ENCODE assay signal across 8 cellular contexts in the genomic region with DNA sequence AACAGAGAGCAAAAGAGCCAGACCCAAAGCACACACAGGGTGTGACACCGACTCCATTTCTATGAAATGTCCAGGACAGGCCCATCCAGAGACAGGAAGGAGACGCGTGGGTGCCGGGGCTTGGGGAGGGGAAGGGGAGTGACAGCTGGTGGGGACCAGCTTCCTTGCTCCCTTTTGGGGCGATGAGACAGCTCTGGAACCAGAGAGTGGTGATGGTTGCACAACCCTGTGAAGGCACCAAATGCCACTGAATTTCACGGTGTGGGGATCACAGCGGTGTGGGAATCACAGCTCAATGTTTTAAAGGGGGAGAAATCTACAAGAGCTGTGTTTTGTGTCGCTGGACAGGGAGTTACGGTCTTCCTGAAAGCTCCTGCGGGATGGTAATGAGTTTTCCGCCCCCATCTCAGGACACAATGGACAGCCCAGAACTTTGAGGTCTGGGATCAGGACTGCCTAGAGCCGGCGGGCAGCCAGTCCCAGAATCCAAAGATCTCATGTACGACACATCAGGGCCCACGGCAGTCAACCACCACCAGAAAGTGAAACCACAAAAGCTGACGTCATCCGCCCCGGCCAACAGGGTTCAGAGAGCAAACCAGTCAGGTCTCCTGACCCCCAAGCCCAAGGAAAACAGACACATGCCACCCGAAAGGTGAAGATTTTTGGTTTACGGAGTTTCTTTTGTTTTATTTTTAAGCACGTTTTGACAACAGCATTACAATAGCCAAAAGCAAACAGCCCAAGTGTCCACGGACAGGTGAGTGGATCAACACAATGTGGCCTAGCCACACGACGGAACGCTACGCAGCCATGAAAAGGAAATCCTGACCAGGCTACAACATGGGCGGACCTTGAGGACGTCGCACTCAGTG. TPM values are rescaled to one million over a fixed set of nuclear protein-coding genes. Genes with fewer than 3 reads are reported as not detected.
DNase-seq lines count a peak whose midpoint lies in the region; ATAC-seq and TF ChIP-seq lines count a peak whose summit lies in the region.

No MANE protein-coding gene starts in this region.

- H3K27me3 Mint-ChIP-seq in activated naive CD8-positive, alpha-beta T cell treated with anti-CD3 and anti-CD28 coated beads for 36 hours, result no peaks in the 10 kb centered on the region

- WGBS in right cardiac atrium, result 58% methylated on average over 29 of the region's 29 CpGs

- H3K9me3 ChIP-seq in right cardiac atrium (ENCODE audit: control insufficient read depth, low read length), result no peaks in the 10 kb centered on the region

- H3K4me3 ChIP-seq in AG10803 (ENCODE audit: low read length) (no peak overlapping the region), right cardiac atrium (ENCODE audit: low read length) (peak overlapping the region; percentile 0)

- H3K27ac ChIP-seq in RWPE1, result peak overlapping the region; percentile 6
- H3K27ac ChIP-seq in right cardiac atrium (ENCODE audit: low read length), result peak overlapping the region; percentile 85

- POLR2A ChIA-PET in RWPE1 (lab: Yijun Ruan, JAX; ENCODE audit: low non-redundant PET), result no interaction called here

- peak overlapping the region; percentile 92 for H3K27ac Mint-ChIP-seq in activated naive CD8-positive, alpha-beta T cell treated with anti-CD3 and anti-CD28 coated beads for 36 hours

- intact Hi-C loops in right cardiac atrium (cut with DNase I), result no loop called here

- TF ChIP-seq CTCF in AG10803 (conservative IDR thresholded peaks at IDR 0.05; ENCODE audit: low read length) (no peak), RWPE1 (conservative IDR thresholded peaks at IDR 0.05; ENCODE audit: low read depth) (no peak)

- peak; percentile 26 to 78 for ATAC-seq in right cardiac atrium
- ATAC-seq in HG03469 (IDR thresholded peaks at IDR 0.05; ENCODE audit: unreplicated experiment), result no peak
- no peak for ATAC-seq in GM19455 (IDR thresholded peaks at IDR 0.05; ENCODE audit: unreplicated experiment)
- ATAC-seq in GM19035 (IDR thresholded peaks at IDR 0.05; ENCODE audit: unreplicated experiment), result no peak

- no peaks in the 10 kb centered on the region for H3K27me3 ChIP-seq in right cardiac atrium (ENCODE audit: control insufficient read depth, insufficient read depth)

- H3K4me1 Mint-ChIP-seq in activated naive CD8-positive, alpha-beta T cell treated with anti-CD3 and anti-CD28 coated beads for 36 hours, result peaks cover 27% of the 10 kb centered on the region

- no peaks in the 10 kb centered on the region for H3K9me3 Mint-ChIP-seq in activated naive CD8-positive, alpha-beta T cell treated with anti-CD3 and anti-CD28 coated beads for 36 hours

- peaks cover 12% of the 10 kb centered on the region for H3K4me1 ChIP-seq in right cardiac atrium (ENCODE audit: control insufficient read depth, insufficient read depth, low read length)

- CTCF ChIA-PET in RWPE1 (lab: Yijun Ruan, JAX), result interaction anchor here (0.6 to 0.7 kb wide), 3 partner anchors 36 to 128 kb away, joined by 3 to 4 read pairs (median 3); no protein-coding TSS in a partner anchor

- peak; percentile 30 for DNase-seq in AG10803 (ENCODE audit: low read depth)
- DNase-seq in RWPE1 (ENCODE audit: low spot score), result no peak
- peak; percentile 78 for DNase-seq in activated naive CD8-positive, alpha-beta T cell treated with anti-CD3 and anti-CD28 coated beads for 36 hours
- DNase-seq in right cardiac atrium, result peak; percentile 60 to 87 (median 85)
- DNase-seq in stimulated activated CD4-positive, alpha-beta T cell treated with anti-CD3 and anti-CD28 coated beads, Interleukin-2, amount 100 ng/mL, for 24 hours, result peak; percentile 68 to 81

- peaks cover 23% of the 10 kb centered on the region for H3K36me3 Mint-ChIP-seq in activated naive CD8-positive, alpha-beta T cell treated with anti-CD3 and anti-CD28 coated beads for 36 hours

- H3K4me3 Mint-ChIP-seq in activated naive CD8-positive, alpha-beta T cell treated with anti-CD3 and anti-CD28 coated beads for 36 hours, result peak overlapping the region; percentile 78

RNA-seq across cellular contexts. Expression of gene SGTA, which starts 7.3 kb away (rescaled TPM):
- 10 to 100 TPM; 84.8 to 87.4 TPM for total RNA-seq in activated naive CD8-positive, alpha-beta T cell treated with anti-CD3 and anti-CD28 coated beads for 36 hours
- 10 to 100 TPM; 53.6 to 84.2 (median 64.6) TPM for total RNA-seq in right cardiac atrium
- polyA plus RNA-seq in right cardiac atrium, result 86.5 TPM

RNA-seq across cellular contexts. Expression of gene THOP1, which starts 9.5 kb away (rescaled TPM):
- 100 to 1,000 TPM; 164 to 170 TPM for total RNA-seq in activated naive CD8-positive, alpha-beta T cell treated with anti-CD3 and anti-CD28 coated beads for 36 hours
- total RNA-seq in right cardiac atrium, result 10 to 100 TPM; 41.4 to 69.4 (median 54.1) TPM
- polyA plus RNA-seq in right cardiac atrium, result 64.0 TPM

RNA-seq across cellular contexts. Expression of gene SLC39A3, which starts 36.0 kb away (rescaled TPM):
- total RNA-seq in activated naive CD8-positive, alpha-beta T cell treated with anti-CD3 and anti-CD28 coated beads for 36 hours, result 10 to 100 TPM; 50.5 to 52.1 TPM
- total RNA-seq in right cardiac atrium, result 10 to 100 TPM; 19.9 to 25.5 (median 23.4) TPM
- 29.3 TPM for polyA plus RNA-seq in right cardiac atrium

RNA-seq across cellular contexts. Expression of gene ZNF554, which starts 43.9 kb away (rescaled TPM):
- 1 to 10 TPM; 1.2 to 1.3 TPM for total RNA-seq in activated naive CD8-positive, alpha-beta T cell treated with anti-CD3 and anti-CD28 coated beads for 36 hours
- 1 to 10 TPM; 4.7 to 6.7 (median 6.3) TPM for total RNA-seq in right cardiac atrium
- 4.7 TPM for polyA plus RNA-seq in right cardiac atrium

RNA-seq across cellular contexts. Expression of gene DIRAS1, which starts 54.6 kb away (rescaled TPM):
- under 1 TPM in 1 of 2 experiments, not detected in 1; 0.16 TPM for total RNA-seq in activated naive CD8-positive, alpha-beta T cell treated with anti-CD3 and anti-CD28 coated beads for 36 hours
- total RNA-seq in right cardiac atrium, result 100 to 1,000 TPM; 160 to 176 (median 172) TPM
- polyA plus RNA-seq in right cardiac atrium, result 155 TPM

Comparison
In these comparisons a context has a peak if more than half of its experiments do, and no peak if none do; other contexts are left out.
1. ATAC-seq: peak in right cardiac atrium (2 of 2); none in HG03469 (single experiment), GM19455 (single experiment) and GM19035 (single experiment).